In genomic region chr5:92886751-92887150, GRCh38 we compare ENCODE assay signal across 28 cellular contexts.
DNase-seq lines count a peak whose midpoint lies in the region; ATAC-seq, FAIRE-seq and TF ChIP-seq lines count a peak whose summit lies in the region.
"Had no signal": no experiment of that assay in that cellular context is flagged by ENCODE, and none has a peak within 500 bp of the region (broad histone marks: within the 10 kb centered on the region; RNA-seq: fewer than 3 reads in every experiment).

No MANE protein-coding gene starts in this region.

- no peaks in the 10 kb centered on the region for H3K9me3 ChIP-seq in MM.1S (replicated peaks; ENCODE audit: insufficient read depth, low read length)
- H3K9me3 ChIP-seq: A549; BLaER1 treated with 17β-estradiol and CSF1 and Interleukin-3, amounts not matched to agents 10 nM and 100 nM; SJSA1 had no signal

- no peaks in the 10 kb centered on the region for H3K4me1 Mint-ChIP-seq in activated CD8-positive, alpha-beta T cell treated with anti-CD3 and anti-CD28 coated beads for 36 hours (ENCODE audit: low read depth)

- TF ChIP-seq CTCF in MM.1S (IDR thresholded peaks at IDR 0.05; ENCODE audit: low read length): no peak
- TF ChIP-seq CTCF in activated CD8-positive, alpha-beta T cell treated with anti-CD3 and anti-CD28 coated beads for 36 hours (IDR thresholded peaks at IDR 0.05): no peak

- ATAC-seq in activated CD8-positive, alpha-beta T cell treated with anti-CD3 and anti-CD28 coated beads for 36 hours: no peak
- no peak for ATAC-seq in GM21390 (IDR thresholded peaks at IDR 0.05; ENCODE audit: unreplicated experiment)
- ATAC-seq: A549, K562 had no signal

- H3K4me1 ChIP-seq in MM.1S (ENCODE audit: low read length): peaks cover 19% of the 10 kb centered on the region
- H3K4me1 ChIP-seq: A549 had no signal

- peaks cover 4% of the 10 kb centered on the region for H3K9me3 Mint-ChIP-seq in activated CD8-positive, alpha-beta T cell treated with anti-CD3 and anti-CD28 coated beads for 36 hours

- H3F3A ChIP-seq in MM.1S (ENCODE audit: insufficient read depth, low read length): no peaks in the 10 kb centered on the region

- intact Hi-C loops in activated CD8-positive, alpha-beta T cell treated with anti-CD3 and anti-CD28 coated beads for 36 hours (cut with micrococcal nuclease): no loop called here

- H3K36me3 Mint-ChIP-seq in activated CD8-positive, alpha-beta T cell treated with anti-CD3 and anti-CD28 coated beads for 36 hours (ENCODE audit: low read depth): no peaks in the 10 kb centered on the region

- no peak overlapping the region for H3K4me3 Mint-ChIP-seq in activated CD8-positive, alpha-beta T cell treated with anti-CD3 and anti-CD28 coated beads for 36 hours
- H3K4me3 Mint-ChIP-seq: CD4-positive, alpha-beta T cell had no signal

- H3K27ac Mint-ChIP-seq in activated CD8-positive, alpha-beta T cell treated with anti-CD3 and anti-CD28 coated beads for 36 hours: no peak overlapping the region
- H3K27ac Mint-ChIP-seq: CD4-positive, alpha-beta T cell had no signal

- no peaks in the 10 kb centered on the region for H3K27me3 ChIP-seq in MM.1S (replicated peaks; ENCODE audit: insufficient read depth, low read length)
- H3K27me3 ChIP-seq: BLaER1 treated with 17β-estradiol and CSF1 and Interleukin-3, amounts not matched to agents 10 nM and 100 nM; SJSA1 had no signal

- no peak overlapping the region for H3K27ac ChIP-seq in MM.1S (ENCODE audit: low read length)
- H3K27ac ChIP-seq: A549; BLaER1 treated with 17β-estradiol and CSF1 and Interleukin-3, amounts not matched to agents 10 nM and 100 nM; HL-60; SJSA1 had no signal

- H2AFZ ChIP-seq in MM.1S (ENCODE audit: low read length): peak overlapping the region; percentile 34

- no peaks in the 10 kb centered on the region for H3K79me2 ChIP-seq in MM.1S (ENCODE audit: low read length)

- H3K4me3 ChIP-seq in MM.1S (ENCODE audit: low read length): peak overlapping the region; percentile 23; the same call in 1 of the 2 replicates
- H3K4me3 ChIP-seq: A549; BLaER1 treated with 17β-estradiol and CSF1 and Interleukin-3, amounts not matched to agents 10 nM and 100 nM; GM12878; K562; SJSA1 had no signal

- H3K9me2 ChIP-seq in MM.1S (replicated peaks; ENCODE audit: insufficient read depth, low read length): no peaks in the 10 kb centered on the region

- peak; percentile 23 for FAIRE-seq in endometrium (lab: Jason Lieb, UNC)
- FAIRE-seq: A549, D721Med, GM12878, H1, K562 had no signal

- CTCF ChIA-PET in activated CD8-positive, alpha-beta T cell treated with anti-CD3 and anti-CD28 coated beads for 36 hours (lab: Charles Lee): no interaction called here

- H4K20me1 ChIP-seq in MM.1S (ENCODE audit: insufficient read depth, low read length): no peaks in the 10 kb centered on the region
- H4K20me1 ChIP-seq: BLaER1 treated with 17β-estradiol and CSF1 and Interleukin-3, amounts not matched to agents 10 nM and 100 nM had no signal

- DNase-seq in ELR (ENCODE audit: low read depth) (peak; percentile 17), MM.1S (peak; percentile 31), superior temporal gyrus (ENCODE audit: extremely low spot score) (peak; percentile 16), NCI-H510A (lab: John Stamatoyannopoulos, UW) (no peak)
- no peak for DNase-seq in activated CD8-positive, alpha-beta T cell treated with anti-CD3 and anti-CD28 coated beads for 36 hours
- DNase-seq: AML-193; CD4-positive, alpha-beta T cell; GDM1; HCEC 1CT; Kasumi-1; MV-4-11; NCI-H1105; NCI-H1436 treated with DMSO at 0.1 percent for 48 hours; NCI-H187 treated with DMSO at 0.1 percent for 48 hours; NCI-H2171 treated with DMSO at 0.1 percent for 48 hours; NCI-H345; NCI-H524; Right ventricle myocardium superior had no signal

- H3K36me3 ChIP-seq in MM.1S (replicated peaks; ENCODE audit: insufficient read depth, low read length): no peaks in the 10 kb centered on the region
- H3K36me3 ChIP-seq: BLaER1 treated with 17β-estradiol and CSF1 and Interleukin-3, amounts not matched to agents 10 nM and 100 nM; SJSA1 had no signal

- H3K9ac ChIP-seq in MM.1S (ENCODE audit: low read length): no peak overlapping the region
- H3K9ac ChIP-seq: BLaER1 treated with 17β-estradiol and CSF1 and Interleukin-3, amounts not matched to agents 10 nM and 100 nM had no signal

- peaks cover 3% of the 10 kb centered on the region for H3K27me3 Mint-ChIP-seq in activated CD8-positive, alpha-beta T cell treated with anti-CD3 and anti-CD28 coated beads for 36 hours
- H3K27me3 Mint-ChIP-seq: CD4-positive, alpha-beta T cell had no signal

- H3K4me2 ChIP-seq in MM.1S (ENCODE audit: low read depth, low read length): peak overlapping the region; percentile 36; the same call in 1 of the 2 replicates
- H3K4me2 ChIP-seq: A549; BLaER1 treated with 17β-estradiol and CSF1 and Interleukin-3, amounts not matched to agents 10 nM and 100 nM had no signal

- POLR2A ChIA-PET in activated CD8-positive, alpha-beta T cell treated with anti-CD3 and anti-CD28 coated beads for 36 hours (lab: Charles Lee): no interaction called here

Comparison
In these comparisons a context has a peak if more than half of its experiments do, and no peak if none do; other contexts are left out.
1. DNase-seq: peak in ELR (single experiment), MM.1S (single experiment) and superior temporal gyrus (single experiment); none in activated CD8-positive, alpha-beta T cell treated with anti-CD3 and anti-CD28 coated beads for 36 hours (single experiment) and NCI-H510A (single experiment).